In the genomic region with DNA sequence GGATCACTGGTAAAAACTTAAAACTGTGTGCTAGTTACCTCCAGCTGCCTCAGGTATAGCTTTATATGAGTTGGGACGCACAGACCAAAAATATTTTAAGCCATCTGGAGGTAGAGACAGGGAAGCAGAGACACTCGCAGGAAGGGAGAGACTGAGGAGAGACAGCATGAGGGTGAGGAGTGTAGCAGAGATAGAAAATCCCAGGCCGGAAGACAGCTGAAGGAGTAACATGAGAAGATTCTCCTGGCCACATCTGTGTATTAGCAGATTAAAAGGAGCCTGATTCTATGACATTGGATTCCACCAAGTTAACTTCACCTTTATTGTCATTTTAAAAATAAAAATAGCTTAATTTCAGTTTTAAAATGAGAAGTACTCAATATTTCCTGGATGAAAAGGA, we compare ENCODE assay signal across 13 cellular contexts.
DNase-seq lines count a peak whose midpoint lies in the region; ATAC-seq and TF ChIP-seq lines count a peak whose summit lies in the region.
"Had no signal": no experiment of that assay in that cellular context is flagged by ENCODE, and none has a peak within 500 bp of the region (broad histone marks: within the 10 kb centered on the region; RNA-seq: fewer than 3 reads in every experiment).

No MANE protein-coding gene starts in this region.

- no peaks in the 10 kb centered on the region for H3K9me3 Mint-ChIP-seq in memory B cell
- H3K9me3 Mint-ChIP-seq: activated CD4-positive, alpha-beta memory T cell treated with anti-CD3 and anti-CD28 coated beads for 36 hours; activated T-helper 1 cell treated with anti-CD3 and anti-CD28 coated beads, Interleukin-12 subunit alpha, Interleukin-12 subunit beta, Interleukin-2, Interleukin-4 antibody, amounts not matched to agents 30 ng/mL and 10 ng/mL and 1 ng/mL, durations not matched to agents 14 hours and 24 hours and 36 hours had no signal

- H3K4me3 Mint-ChIP-seq in memory B cell, result no peak overlapping the region
- H3K4me3 Mint-ChIP-seq: activated CD4-positive, alpha-beta memory T cell treated with anti-CD3 and anti-CD28 coated beads for 36 hours; activated T-helper 1 cell treated with anti-CD3 and anti-CD28 coated beads, Interleukin-12 subunit alpha, Interleukin-12 subunit beta, Interleukin-2, Interleukin-4 antibody, amounts not matched to agents 30 ng/mL and 10 ng/mL and 1 ng/mL, durations not matched to agents 14 hours and 24 hours and 36 hours had no signal

- H4K20me1 ChIP-seq in Karpas-422 (ENCODE audit: insufficient read depth, low read depth, low read length), result no peaks in the 10 kb centered on the region

- 74 to 81% methylated on average over 3 of the region's 3 CpGs for WGBS in lower leg skin, 2 donors

- no peak overlapping the region for H3K4me2 ChIP-seq in Karpas-422 (ENCODE audit: low read depth, low read length, poor library complexity, severe bottlenecking)

- peaks cover 20% of the 10 kb centered on the region for H3K4me1 Mint-ChIP-seq in memory B cell

- intact Hi-C loops in Right ventricle myocardium inferior (cut with DNase I) (no loop called here), breast epithelium (cut with DNase I; ENCODE audit: low total_unique reads) (no loop called here), lower leg skin (cut with DNase I; ENCODE audit: low total_unique reads) (no loop called here)

- peaks cover 74% of the 10 kb centered on the region for H3K4me1 ChIP-seq in cardiac muscle cell (ENCODE audit: low read depth)
- peaks cover 0 to 4% of the 10 kb centered on the region in 2 donors for H3K4me1 ChIP-seq in breast epithelium
- H3K4me1 ChIP-seq in Karpas-422 (ENCODE audit: low read length), result peaks cover 39% of the 10 kb centered on the region

- peak overlapping the region; percentile 68 for H3K27ac ChIP-seq in cardiac muscle cell
- H3K27ac ChIP-seq in breast epithelium, result peak overlapping the region; percentile 27 to 55
- H3K27ac ChIP-seq in Karpas-422 (ENCODE audit: low read length), result no peak overlapping the region

- H3K36me3 ChIP-seq in cardiac muscle cell, result no peaks in the 10 kb centered on the region
- H3K36me3 ChIP-seq in breast epithelium, result no peaks in the 10 kb centered on the region
- H3K36me3 ChIP-seq in Karpas-422 (ENCODE audit: insufficient read depth, low read length), result no peaks in the 10 kb centered on the region

- H3K79me2 ChIP-seq in Karpas-422 (ENCODE audit: low read length), result peaks cover 62% of the 10 kb centered on the region

- no peak overlapping the region for H3K9ac ChIP-seq in Karpas-422 (ENCODE audit: low read length)

- H3K27ac Mint-ChIP-seq in memory B cell, result peak overlapping the region; percentile 65
- H3K27ac Mint-ChIP-seq: activated CD4-positive, alpha-beta memory T cell treated with anti-CD3 and anti-CD28 coated beads for 36 hours; activated T-helper 1 cell treated with anti-CD3 and anti-CD28 coated beads, Interleukin-12 subunit alpha, Interleukin-12 subunit beta, Interleukin-2, Interleukin-4 antibody, amounts not matched to agents 30 ng/mL and 10 ng/mL and 1 ng/mL, durations not matched to agents 14 hours and 24 hours and 36 hours had no signal

- no peak for DNase-seq in cardiac muscle cell (ENCODE audit: low read depth in 1 of 2, low spot score in 1 of 2)
- DNase-seq in Right ventricle myocardium inferior (ENCODE audit: missing footprints), result no peak
- no peak for DNase-seq in breast epithelium (ENCODE audit: low spot score in 2 of 2)
- DNase-seq in memory B cell (ENCODE audit: low spot score in 2 of 2), result no peak
- DNase-seq in Karpas-422, result no peak
- DNase-seq in activated CD4-positive, alpha-beta T cell treated with anti-CD3 and anti-CD28 coated beads, Interleukin-2, amount 50 U/mL, for 4 hours, result no peak
- DNase-seq in lower leg skin (ENCODE audit: low spot score in 2 of 2), result no peak
- DNase-seq: activated CD4-positive, alpha-beta memory T cell treated with anti-CD3 and anti-CD28 coated beads for 36 hours; NCI-H1092; stimulated activated naive CD8-positive, alpha-beta T cell treated with anti-CD3 and anti-CD28 coated beads, Interleukin-15, Interleukin-2, amounts not matched to agents 100 U/mL and 50 U/mL, for 24 hours had no signal

- no peaks in the 10 kb centered on the region for H3K27me3 Mint-ChIP-seq in memory B cell
- H3K27me3 Mint-ChIP-seq: activated CD4-positive, alpha-beta memory T cell treated with anti-CD3 and anti-CD28 coated beads for 36 hours had no signal

- no peak for ATAC-seq in Right ventricle myocardium inferior
- ATAC-seq in memory B cell (ENCODE audit: low read depth), result no peak
- no peak for ATAC-seq in HG03097 (IDR thresholded peaks at IDR 0.05; ENCODE audit: low FRiP score, unreplicated experiment)
- ATAC-seq: HCT116; stimulated activated naive CD8-positive, alpha-beta T cell treated with anti-CD3 and anti-CD28 coated beads, Interleukin-15, Interleukin-2, amounts not matched to agents 100 U/mL and 50 U/mL, for 24 hours had no signal

- H3K9me3 ChIP-seq in cardiac muscle cell (ENCODE audit: low read depth), result no peaks in the 10 kb centered on the region
- no peaks in the 10 kb centered on the region for H3K9me3 ChIP-seq in breast epithelium
- H3K9me3 ChIP-seq in Karpas-422 (ENCODE audit: low read length), result no peaks in the 10 kb centered on the region

- no peak overlapping the region for H2AFZ ChIP-seq in Karpas-422 (ENCODE audit: low read length)

- no peaks in the 10 kb centered on the region for H3K9me2 ChIP-seq in Karpas-422 (replicated peaks; ENCODE audit: insufficient read depth, low read length)

- no peak for TF ChIP-seq CTCF in cardiac muscle cell (IDR thresholded peaks at IDR 0.05; ENCODE audit: low read depth, low read length)
- TF ChIP-seq CTCF in breast epithelium (IDR thresholded peaks at IDR 0.05), result no peak
- no peak for TF ChIP-seq CTCF in lower leg skin (IDR thresholded peaks at IDR 0.05)

- H3K36me3 Mint-ChIP-seq in memory B cell, result peaks cover 6% of the 10 kb centered on the region
- H3K36me3 Mint-ChIP-seq: activated CD4-positive, alpha-beta memory T cell treated with anti-CD3 and anti-CD28 coated beads for 36 hours had no signal

- H3K27me3 ChIP-seq in cardiac muscle cell (no peaks in the 10 kb centered on the region), breast epithelium (no peaks in the 10 kb centered on the region), Karpas-422 (ENCODE audit: low read length) (no peaks in the 10 kb centered on the region)

- TF ChIP-seq POLR2A in breast epithelium (IDR thresholded peaks at IDR 0.05) (no peak), lower leg skin (IDR thresholded peaks at IDR 0.05) (no peak)

- H3K4me3 ChIP-seq in cardiac muscle cell (no peak overlapping the region), breast epithelium (no peak overlapping the region), Karpas-422 (ENCODE audit: low read length) (no peak overlapping the region), lower leg skin (ENCODE audit: low read depth, poor library complexity, severe bottlenecking) (no peak overlapping the region)
